Comparison of ENCODE assay signal across 12 cellular contexts in genomic region chr3:30645077-30645476, GRCh38. TPM values are rescaled to one million over a fixed set of nuclear protein-coding genes. Genes with fewer than 3 reads are reported as not detected.
A peak's percentile ranks its signal among the peaks of the same experiment; 100 is the strongest.
DNase-seq lines count a peak whose midpoint lies in the region; ATAC-seq, FAIRE-seq and TF ChIP-seq lines count a peak whose summit lies in the region.
"Had no signal": no experiment of that assay in that cellular context is flagged by ENCODE, and none has a peak within 500 bp of the region (broad histone marks: within the 10 kb centered on the region; RNA-seq: fewer than 3 reads in every experiment).

No MANE protein-coding gene starts in this region.

- CTCF ChIA-PET in CD4-positive, alpha-beta T cell (lab: Charles Lee) = interaction anchor here (0.7 kb wide), 1 partner anchor 39 kb away, joined by 3 read pairs; the partner anchor contains the start of gene TGFBR2

- H3K36me3 ChIP-seq in MM.1S (replicated peaks; ENCODE audit: insufficient read depth, low read length) = no peaks in the 10 kb centered on the region
- peaks cover 11 to 36% (median 21%) of the 10 kb centered on the region in 3 donors for H3K36me3 ChIP-seq in skeletal muscle tissue (ENCODE audit: control insufficient read depth in 3 of 3, insufficient read depth in 3 of 3, low read length in 3 of 3)

- peak overlapping the region; percentile 79 for H3K4me3 Mint-ChIP-seq in CD4-positive, alpha-beta T cell
- no peak overlapping the region for H3K4me3 Mint-ChIP-seq in dendritic cell treated with granulocyte-macrophage colony-stimulating factor and Interleukin-4, amounts not matched to agents 40 ng/mL and 50 ng/mL, for 4 days
- no peak overlapping the region for H3K4me3 Mint-ChIP-seq in type B pancreatic cell

- no peaks in the 10 kb centered on the region for H3K27me3 Mint-ChIP-seq in CD4-positive, alpha-beta T cell
- no peaks in the 10 kb centered on the region for H3K27me3 Mint-ChIP-seq in dendritic cell treated with granulocyte-macrophage colony-stimulating factor and Interleukin-4, amounts not matched to agents 40 ng/mL and 50 ng/mL, for 4 days
- H3K27me3 Mint-ChIP-seq in type B pancreatic cell = no peaks in the 10 kb centered on the region

- ATAC-seq in CD4-positive, alpha-beta T cell (ENCODE audit: poor library complexity) = no peak

- H3K9me3 ChIP-seq in CD4-positive, alpha-beta T cell (ENCODE audit: control insufficient read depth, low read length) = no peaks in the 10 kb centered on the region
- H3K9me3 ChIP-seq in MM.1S (replicated peaks; ENCODE audit: insufficient read depth, low read length) (no peaks in the 10 kb centered on the region), skeletal muscle tissue (ENCODE audit: control insufficient read depth in 3 of 3, low read length in 3 of 3) (no peaks in the 10 kb centered on the region)

- no peak overlapping the region for H2AFZ ChIP-seq in MM.1S (ENCODE audit: low read length)

- no peak for FAIRE-seq in urothelium cell line (lab: Jason Lieb, UNC)
- FAIRE-seq: H1, TTC549 had no signal

- no peaks in the 10 kb centered on the region for H3K27me3 ChIP-seq in CD4-positive, alpha-beta T cell (ENCODE audit: control insufficient read depth, insufficient read depth, low read length)
- H3K27me3 ChIP-seq in MM.1S (replicated peaks; ENCODE audit: insufficient read depth, low read length) = no peaks in the 10 kb centered on the region
- no peaks in the 10 kb centered on the region for H3K27me3 ChIP-seq in skeletal muscle tissue (ENCODE audit: control insufficient read depth in 3 of 3, insufficient read depth in 3 of 3, low read length in 3 of 3)

- H3F3A ChIP-seq in MM.1S (ENCODE audit: insufficient read depth, low read length) = peaks cover 43% of the 10 kb centered on the region

- no peaks in the 10 kb centered on the region for H3K9me2 ChIP-seq in MM.1S (replicated peaks; ENCODE audit: insufficient read depth, low read length)

- H3K4me1 ChIP-seq in MM.1S (ENCODE audit: low read length) (peaks cover 94% of the 10 kb centered on the region), skeletal muscle tissue (ENCODE audit: control insufficient read depth in 3 of 3, insufficient read depth in 3 of 3, low read length in 3 of 3) (peaks cover 7 to 59% (median 39%) of the 10 kb centered on the region in 3 donors)

- H3K4me1 Mint-ChIP-seq in CD4-positive, alpha-beta T cell (ENCODE audit: low read depth) = peaks cover 99% of the 10 kb centered on the region
- H3K4me1 Mint-ChIP-seq in dendritic cell treated with granulocyte-macrophage colony-stimulating factor and Interleukin-4, amounts not matched to agents 40 ng/mL and 50 ng/mL, for 4 days (ENCODE audit: low read depth) = peaks cover 82% of the 10 kb centered on the region
- H3K4me1 Mint-ChIP-seq in type B pancreatic cell (ENCODE audit: unreplicated experiment) = peaks cover 5% of the 10 kb centered on the region

- H3K4me2 ChIP-seq in MM.1S (ENCODE audit: low read depth, low read length) = peak overlapping the region; percentile 90

- H3K9me3 Mint-ChIP-seq in CD4-positive, alpha-beta T cell = no peaks in the 10 kb centered on the region
- H3K9me3 Mint-ChIP-seq in dendritic cell treated with granulocyte-macrophage colony-stimulating factor and Interleukin-4, amounts not matched to agents 40 ng/mL and 50 ng/mL, for 4 days = no peaks in the 10 kb centered on the region
- H3K9me3 Mint-ChIP-seq in type B pancreatic cell = peaks cover 5% of the 10 kb centered on the region

- DNase-seq in CD4-positive, alpha-beta T cell = no peak
- DNase-seq in MM.1S (no peak), type B pancreatic cell (ENCODE audit: extremely low spot score, unreplicated experiment) (no peak), urothelium cell line (ENCODE audit: low spot score) (no peak), NCI-H2227 (lab: John Stamatoyannopoulos, UW; ENCODE audit: unreplicated experiment) (no peak)
- DNase-seq: cerebellar nuclear complex, NCI-H1092 treated with DMSO at 0.1 percent for 48 hours had no signal

- TF ChIP-seq CTCF in CD4-positive, alpha-beta T cell (IDR thresholded peaks at IDR 0.05) = no peak
- TF ChIP-seq CTCF in MM.1S (IDR thresholded peaks at IDR 0.05; ENCODE audit: low read length) (no peak), type B pancreatic cell (conservative IDR thresholded peaks at IDR 0.05) (no peak)

- H3K4me3 ChIP-seq in MM.1S (ENCODE audit: low read length) (no peak overlapping the region; the same call in 1 of the 2 replicates), skeletal muscle tissue (ENCODE audit: low read length in 3 of 3) (no peak overlapping the region)

- intact Hi-C loops in CD4-positive, alpha-beta T cell (cut with DNase I, micrococcal nuclease) = loop anchor here in 1 of 2 experiments (5.0 kb wide), 1 partner anchor 37 kb away; no protein-coding TSS in a partner anchor
- intact Hi-C loops in dendritic cell treated with granulocyte-macrophage colony-stimulating factor and Interleukin-4, amounts not matched to agents 40 ng/mL and 50 ng/mL, for 4 days (cut with micrococcal nuclease) = loop anchor here (5.0 kb wide), 1 partner anchor 33 kb away; no protein-coding TSS in a partner anchor

- peaks cover 48% of the 10 kb centered on the region for H3K79me2 ChIP-seq in MM.1S (ENCODE audit: low read length)

- POLR2A ChIA-PET in CD4-positive, alpha-beta T cell (lab: Charles Lee) = interaction anchor here (1.7 to 18.3 kb wide), 4 partner anchors 11 to 40 kb away, joined by 5 to 297 read pairs (median 32); no protein-coding TSS in a partner anchor

- peak overlapping the region; percentile 96 for H3K27ac Mint-ChIP-seq in CD4-positive, alpha-beta T cell
- peak overlapping the region; percentile 58 for H3K27ac Mint-ChIP-seq in dendritic cell treated with granulocyte-macrophage colony-stimulating factor and Interleukin-4, amounts not matched to agents 40 ng/mL and 50 ng/mL, for 4 days
- H3K27ac Mint-ChIP-seq in type B pancreatic cell = no peak overlapping the region

- H4K20me1 ChIP-seq in MM.1S (ENCODE audit: insufficient read depth, low read length) = no peaks in the 10 kb centered on the region

- peaks cover 76% of the 10 kb centered on the region for H3K36me3 Mint-ChIP-seq in CD4-positive, alpha-beta T cell (ENCODE audit: low read depth)
- peaks cover 70% of the 10 kb centered on the region for H3K36me3 Mint-ChIP-seq in dendritic cell treated with granulocyte-macrophage colony-stimulating factor and Interleukin-4, amounts not matched to agents 40 ng/mL and 50 ng/mL, for 4 days (ENCODE audit: low read depth)
- peaks cover 44% of the 10 kb centered on the region for H3K36me3 Mint-ChIP-seq in type B pancreatic cell

- peak overlapping the region; percentile 72 for H3K27ac ChIP-seq in CD4-positive, alpha-beta T cell (ENCODE audit: low read depth, low read length)
- H3K27ac ChIP-seq in MM.1S (ENCODE audit: low read length) = peak overlapping the region; percentile 90; the same call in 1 of the 2 replicates
- peak overlapping the region; percentile 66 for H3K27ac ChIP-seq in skeletal muscle tissue (ENCODE audit: low read depth, low read length)
- H3K27ac ChIP-seq: RWPE1 had no signal

- no peak overlapping the region for H3K9ac ChIP-seq in MM.1S (ENCODE audit: low read length)
- no peak overlapping the region for H3K9ac ChIP-seq in skeletal muscle tissue (ENCODE audit: low read depth in 1 of 3, low read length in 3 of 3)

RNA-seq across cellular contexts. Expression of gene TGFBR2, which starts 38.7 kb away (rescaled TPM):
- 100 to 1,000 TPM; 203 to 205 TPM for total RNA-seq in CD4-positive, alpha-beta T cell
- 44.9 TPM for total RNA-seq in skeletal muscle tissue
- 21.8 and 26.1 TPM in 2 replicates for total RNA-seq in type B pancreatic cell (ENCODE audit: low replicate concordance)
